8 cellular contexts compared by ENCODE assay signal in genomic region chr16:70251651-70252354, GRCh38. TPM values are rescaled to one million over a fixed set of nuclear protein-coding genes. Genes with fewer than 3 reads are reported as not detected.
DNase-seq lines count a peak whose midpoint lies in the region; ATAC-seq lines count a peak whose summit lies in the region.

EXOSC6 (minus strand) TSS chr16:70251940; CDS start chr16:70251900, 40 bp downstream.

- ATAC-seq in GM21390 (IDR thresholded peaks at IDR 0.05; ENCODE audit: unreplicated experiment), result peak; percentile 81

- no peak within 1 kb of the TSS for H3K4me3 ChIP-seq in endocrine pancreas (ENCODE audit: control insufficient read depth, insufficient read depth, low read length)

- peak; percentile 93 for DNase-seq in D341Med (ENCODE audit: low spot score)
- peak in 75 of 76 experiments; percentile 45 to 93 (median 87) for DNase-seq in HUDEP-2 (lab: John Stamatoyannopoulos, UW; ENCODE audit: unreplicated experiment in 76 of 76)
- DNase-seq in NOMO-1 treated with DMSO at 0.1 percent for 48 hours (lab: John Stamatoyannopoulos, UW; ENCODE audit: unreplicated experiment), result peak; percentile 95
- DNase-seq in activated CD8-positive, alpha-beta memory T cell treated with anti-CD3 and anti-CD28 coated beads for 4 hours (ENCODE audit: low read depth in 2 of 2), result peak; percentile 81 to 83
- DNase-seq in mesenteric fat pad (ENCODE audit: low spot score), result peak; percentile 96
- peak; percentile 77 for DNase-seq in stimulated activated CD8-positive, alpha-beta memory T cell treated with anti-CD3 and anti-CD28 coated beads, Interleukin-15, amount 100 ng/mL, for 1 hour (ENCODE audit: low read depth)

- no peaks in the 10 kb centered on the region for H3K4me1 ChIP-seq in endocrine pancreas (ENCODE audit: control insufficient read depth, insufficient read depth, low read length)

- H3K9me3 ChIP-seq in endocrine pancreas (ENCODE audit: control insufficient read depth, low read length), result no peaks in the 10 kb centered on the region

- peak within 1 kb of the TSS; percentile 51 for H3K9ac ChIP-seq in endocrine pancreas (ENCODE audit: control insufficient read depth, insufficient read depth, low read length)

- H3K27me3 ChIP-seq in endocrine pancreas (ENCODE audit: control insufficient read depth, insufficient read depth, low read length), result no peaks in the 10 kb centered on the region

- peaks cover 19% of the 10 kb centered on the region for H3K36me3 ChIP-seq in endocrine pancreas (ENCODE audit: control insufficient read depth, insufficient read depth, low read length)

RNA-seq across cellular contexts. Expression of gene EXOSC6, which starts in this region (rescaled TPM):
- 25.8 TPM for total RNA-seq in mesenteric fat pad
